ENCODE assay signal across 22 cellular contexts in genomic region chr1:175176246-175176645, GRCh38. TPM values are rescaled to one million over a fixed set of nuclear protein-coding genes. Genes with fewer than 3 reads are reported as not detected.
DNase-seq lines count a peak whose midpoint lies in the region; ATAC-seq and TF ChIP-seq lines count a peak whose summit lies in the region.
"Had no signal": no experiment of that assay in that cellular context is flagged by ENCODE, and none has a peak within 500 bp of the region (broad histone marks: within the 10 kb centered on the region; RNA-seq: fewer than 3 reads in every experiment).

No MANE protein-coding gene starts in this region.

- H3K4me3 ChIP-seq in RWPE2 (ENCODE audit: severe bottlenecking) = no peak overlapping the region

- peak overlapping the region; percentile 19 for H3K27ac ChIP-seq in RWPE2 (ENCODE audit: poor library complexity, severe bottlenecking)

- H3K9me3 ChIP-seq in RWPE2 (ENCODE audit: severe bottlenecking) = no peaks in the 10 kb centered on the region

- peaks cover 47% of the 10 kb centered on the region for H3K36me3 ChIP-seq in RWPE2 (ENCODE audit: low read depth)

- ATAC-seq in RWPE2 (ENCODE audit: low read depth) = peak; percentile 86
- no peak for ATAC-seq in GM18505 (IDR thresholded peaks at IDR 0.05; ENCODE audit: unreplicated experiment)

- no peak for TF ChIP-seq POLR2A in GM18505 (IDR thresholded peaks at IDR 0.05; ENCODE audit: borderline replicate concordance, extremely low read depth, insufficient read depth, insufficient read length)

- peaks cover 22% of the 10 kb centered on the region for H3K4me1 ChIP-seq in RWPE2 (ENCODE audit: insufficient read depth, poor library complexity, severe bottlenecking)

- no peak for TF ChIP-seq CTCF in RWPE2 (IDR thresholded peaks at IDR 0.05; ENCODE audit: poor library complexity, severe bottlenecking)

- no peaks in the 10 kb centered on the region for H3K27me3 ChIP-seq in RWPE2 (ENCODE audit: insufficient read depth, poor library complexity, severe bottlenecking)

- DNase-seq in EH (ENCODE audit: low read depth) (peak; percentile 12), HT1080 (ENCODE audit: low read depth) (peak; percentile 56), RWPE2 (ENCODE audit: low spot score) (no peak), kidney tubule cell (ENCODE audit: low spot score) (peak; percentile 55), foreskin melanocyte (no peak), HCEC 1CT (no peak)
- DNase-seq in activated CD8-positive, alpha-beta memory T cell treated with anti-CD3 and anti-CD28 coated beads, Interleukin-2, amount 50 U/mL, for 4 hours = no peak
- DNase-seq: AML-193; C1 segment of cervical spinal cord; Calu3; CD8-positive, alpha-beta memory T cell; DMS153; GDM1; NCI-H1105; NCI-H146; NCI-H2029 treated with DMSO at 0.1 percent for 48 hours; NCI-H345; NCI-H524; NCI-H82; Right ventricle myocardium superior had no signal

RNA-seq across cellular contexts. Expression of gene KIAA0040, which starts 16.3 kb away (rescaled TPM):
- total RNA-seq in HT1080 (2014; rRNA removed; shearing (Covaris generic)) = not detected in 2 replicates
- polyA plus RNA-seq in HT1080 (2015; cell fraction: cytosol; rRNA removed) = 0.09 and 0.21 TPM in 2 replicates
- polyA plus RNA-seq in HT1080 (2015; cell fraction: nucleus; rRNA removed) = 0.17 and 0.35 TPM in 2 replicates
- polyA plus RNA-seq: AG04450 had no signal

Comparison
In these comparisons a context has a peak if more than half of its experiments do, and no peak if none do; other contexts are left out.
1. DNase-seq: peak in EH (single experiment), HT1080 (single experiment) and kidney tubule cell (single experiment); none in RWPE2 (single experiment), foreskin melanocyte (single experiment), activated CD8-positive, alpha-beta memory T cell treated with anti-CD3 and anti-CD28 coated beads, Interleukin-2, amount 50 U/mL, for 4 hours (single experiment) and HCEC 1CT (single experiment).